In genomic region chr17:58005728-58006562, GRCh38 we compare ENCODE assay signal across 8 cellular contexts. TPM values are rescaled to one million over a fixed set of nuclear protein-coding genes. Genes with fewer than 3 reads are reported as not detected.
DNase-seq lines count a peak whose midpoint lies in the region; ATAC-seq and TF ChIP-seq lines count a peak whose summit lies in the region.

No MANE protein-coding gene starts in this region.

- no peaks in the 10 kb centered on the region for H3K27me3 ChIP-seq in skeletal muscle satellite cell (ENCODE audit: control insufficient read depth, insufficient read depth, low read length)

- DNase-seq in SK-N-MC (ENCODE audit: low read depth, low spot score) = no peak
- no peak for DNase-seq in fibroblast of mammary gland (ENCODE audit: low read depth)
- no peak for DNase-seq in HCEC 1CT
- DNase-seq in activated CD8-positive, alpha-beta memory T cell treated with anti-CD3 and anti-CD28 coated beads, Interleukin-2, amount 50 U/mL, for 48 hours = no peak
- DNase-seq in NCI-H1105 treated with DMSO at 0.1 percent for 48 hours (lab: John Stamatoyannopoulos, UW) = no peak

- ATAC-seq in GM18867 (IDR thresholded peaks at IDR 0.05; ENCODE audit: unreplicated experiment) (peak; percentile 1), HG03520 (IDR thresholded peaks at IDR 0.05; ENCODE audit: unreplicated experiment) (no peak)

- H3K9ac ChIP-seq in SK-N-MC (ENCODE audit: insufficient read length) (peak overlapping the region; percentile 100), skeletal muscle satellite cell (ENCODE audit: low read depth, low read length) (peak overlapping the region; percentile 98)

- no peak for TF ChIP-seq CTCF in fibroblast of mammary gland (conservative IDR thresholded peaks at IDR 0.05; ENCODE audit: control insufficient read depth, insufficient read depth, low read depth, low read length)

- H3K4me2 ChIP-seq in skeletal muscle satellite cell (ENCODE audit: low read length) = peak overlapping the region; percentile 97

- peaks cover 41% of the 10 kb centered on the region for H3K4me1 ChIP-seq in skeletal muscle satellite cell (ENCODE audit: control insufficient read depth, insufficient read depth, low read length)

- H3K9me3 ChIP-seq in SK-N-MC (ENCODE audit: low read depth, low read length) (no peaks in the 10 kb centered on the region), skeletal muscle satellite cell (replicated peaks; ENCODE audit: low read length) (no peaks in the 10 kb centered on the region)

- peak overlapping the region; percentile 99 for H3K27ac ChIP-seq in SK-N-MC

- H3K4me3 ChIP-seq in SK-N-MC = peak overlapping the region; percentile 100
- peak overlapping the region; percentile 88 for H3K4me3 ChIP-seq in fibroblast of mammary gland (ENCODE audit: control insufficient read depth, low read depth, low read length)
- H3K4me3 ChIP-seq in skeletal muscle satellite cell (ENCODE audit: low read length) = peak overlapping the region; percentile 84

- H3K36me3 ChIP-seq in SK-N-MC (ENCODE audit: insufficient read depth, low read length) = peaks cover 59% of the 10 kb centered on the region
- H3K36me3 ChIP-seq in skeletal muscle satellite cell (ENCODE audit: insufficient read depth, low read length) = peaks cover 47% of the 10 kb centered on the region

RNA-seq across cellular contexts. Expression of gene SRSF1, which starts 1.1 kb away (rescaled TPM):
- total RNA-seq in skeletal muscle satellite cell (2012; rRNA removed) = 365 and 445 TPM in 2 replicates

RNA-seq across cellular contexts. Expression of gene VEZF1, which starts 17.9 kb away (rescaled TPM):
- total RNA-seq in skeletal muscle satellite cell (2012; rRNA removed) = 24.6 and 24.9 TPM in 2 replicates

RNA-seq across cellular contexts. Expression of gene CUEDC1, which starts 50.7 kb away (rescaled TPM):
- 9.4 and 15.7 TPM in 2 replicates for total RNA-seq in skeletal muscle satellite cell (2012; rRNA removed)
